Comparison of ENCODE assay signal across 17 cellular contexts in the genomic region with DNA sequence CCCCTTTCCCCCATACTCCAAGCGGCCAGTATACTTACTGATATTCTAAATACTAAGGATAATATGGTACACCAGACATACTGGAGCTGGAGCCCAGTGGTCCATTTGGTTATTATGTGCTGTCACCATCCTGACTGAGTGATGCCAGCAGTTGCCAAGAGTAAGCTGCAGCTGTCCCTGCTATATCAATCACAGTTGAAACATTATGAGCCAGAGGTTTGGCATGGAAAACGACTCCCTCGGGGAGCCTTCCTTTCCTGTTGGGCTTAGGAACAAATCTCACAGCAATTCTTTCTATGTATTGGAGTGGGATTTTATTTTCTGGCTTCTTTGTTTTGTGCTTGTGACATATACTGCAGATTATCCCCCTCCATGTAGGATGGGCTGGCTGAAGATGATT. TPM values are rescaled to one million over a fixed set of nuclear protein-coding genes. Genes with fewer than 3 reads are reported as not detected.
DNase-seq lines count a peak whose midpoint lies in the region; ATAC-seq and TF ChIP-seq lines count a peak whose summit lies in the region.
"Had no signal": no experiment of that assay in that cellular context is flagged by ENCODE, and none has a peak within 500 bp of the region (broad histone marks: within the 10 kb centered on the region; RNA-seq: fewer than 3 reads in every experiment).

No MANE protein-coding gene starts in this region.

- no peak overlapping the region for H3K4me2 ChIP-seq in GM23248 (ENCODE audit: unreplicated experiment)

- H3K9ac ChIP-seq in GM23248: no peak overlapping the region

- H3K36me3 ChIP-seq in SJCRH30 (peaks cover 35% of the 10 kb centered on the region), psoas muscle (ENCODE audit: insufficient read depth in 1 of 2, low read depth in 1 of 2) (peaks cover 13 to 90% of the 10 kb centered on the region in 2 donors), GM23248 (ENCODE audit: low read depth) (no peaks in the 10 kb centered on the region)

- no peaks in the 10 kb centered on the region for H3K9me2 ChIP-seq in GM23248 (ENCODE audit: insufficient read depth)

- no peak for TF ChIP-seq CTCF in psoas muscle (IDR thresholded peaks at IDR 0.05)

- no peaks in the 10 kb centered on the region for H3K79me2 ChIP-seq in GM23248 (ENCODE audit: insufficient read depth)

- ATAC-seq in Right ventricle myocardium superior (ENCODE audit: poor library complexity) (peak; percentile 33), Right ventricle myocardium inferior (no peak), psoas muscle (peak; percentile 91 to 95 (median 94)), HG02642 (IDR thresholded peaks at IDR 0.05; ENCODE audit: poor library complexity, unreplicated experiment) (no peak)
- ATAC-seq: Panc1 had no signal

- peaks cover 18% of the 10 kb centered on the region for H3F3A ChIP-seq in GM23248 (ENCODE audit: insufficient read depth)

- H3K4me3 ChIP-seq in SJCRH30 (no peak overlapping the region), psoas muscle (no peak overlapping the region), GM23248 (no peak overlapping the region)
- H3K4me3 ChIP-seq: SJSA1 had no signal

- DNase-seq in Right ventricle myocardium superior (no peak), Right ventricle myocardium inferior (ENCODE audit: missing footprints) (no peak), SJCRH30 (peak; percentile 87 to 94), psoas muscle (peak; percentile 33 to 72), GM23248 (no peak), HEK293T (ENCODE audit: extremely low spot score) (no peak)
- DNase-seq: DMS79; KBM-7; NCI-H1092 treated with DMSO at 0.1 percent for 48 hours; NCI-H1436 treated with DMSO at 0.1 percent for 48 hours; NCI-H1930; NCI-H69; NK-92 treated with Interleukin-12 subunit alpha and Interleukin-12 subunit beta, amount 100 ng/mL, for 24 hours; T-helper 1 cell had no signal

- H3K27ac ChIP-seq in SJCRH30: peak overlapping the region; percentile 65
- peak overlapping the region; percentile 76 for H3K27ac ChIP-seq in psoas muscle
- no peak overlapping the region for H3K27ac ChIP-seq in GM23248
- H3K27ac ChIP-seq: SJSA1 had no signal

- POLR2A ChIA-PET in HEK293T (lab: Yijun Ruan, JAX): no interaction called here

- 24 to 38% (median 36%) methylated on average over 3 of the region's 3 CpGs for WGBS in psoas muscle, 3 donors
- WGBS in GM23248 (ENCODE audit: low coverage in 1 of 2, low lambda C conversion rate in 2 of 2, missing lambda C conversion rate in 2 of 2), 2 experiments: 56 to 67% methylated on average over 3 of the region's 3 CpGs

- 0 out of 2 replicates have a peak, but pooled peaks cover 3% of the 10 kb centered on the region for H3K9me3 ChIP-seq in SJCRH30 (replicated peaks)
- H3K9me3 ChIP-seq in psoas muscle: no peaks in the 10 kb centered on the region
- H3K9me3 ChIP-seq in GM23248 (ENCODE audit: low read depth): no peaks in the 10 kb centered on the region
- H3K9me3 ChIP-seq: SJSA1 had no signal

- H2AFZ ChIP-seq in GM23248: no peak overlapping the region

- peaks cover 16% of the 10 kb centered on the region for H3K4me1 ChIP-seq in SJCRH30
- peaks cover 23% of the 10 kb centered on the region for H3K4me1 ChIP-seq in psoas muscle
- peaks cover 35% of the 10 kb centered on the region for H3K4me1 ChIP-seq in GM23248 (ENCODE audit: insufficient read depth)
- H3K4me1 ChIP-seq: SJSA1 had no signal

- CTCF ChIA-PET in HEK293T (lab: Yijun Ruan, JAX): no interaction called here

- no peaks in the 10 kb centered on the region for H3K27me3 ChIP-seq in SJCRH30
- H3K27me3 ChIP-seq in psoas muscle (ENCODE audit: insufficient read depth in 3 of 3, low read length in 2 of 3): no peaks in the 10 kb centered on the region
- H3K27me3 ChIP-seq in GM23248 (replicated peaks; ENCODE audit: insufficient read depth): no peaks in the 10 kb centered on the region
- H3K27me3 ChIP-seq: SJSA1 had no signal

- intact Hi-C loops in Right ventricle myocardium superior (cut with DNase I) (no loop called here), Right ventricle myocardium inferior (cut with DNase I) (no loop called here), psoas muscle (cut with DNase I) (loop anchor here in 1 of 2 donors (10.0 kb wide), 1 partner anchor 252 kb away; no protein-coding TSS in a partner anchor)

- no peaks in the 10 kb centered on the region for H4K20me1 ChIP-seq in GM23248 (ENCODE audit: insufficient read depth)

- in situ Hi-C loops in GM23248 (cut with MboI): loop anchor here (10.0 kb wide), 1 partner anchor 102 kb away; no protein-coding TSS in a partner anchor

TF ChIP-seq in HEK293T, 16 proteins besides CTCF, POLR2A, EP300 and RAD21:
- TF ChIP-seq L3MBTL2 (conservative IDR thresholded peaks at IDR 0.05) (no peak), CTBP1 (IDR thresholded peaks at IDR 0.05; ENCODE audit: borderline replicate concordance) (no peak), TARDBP (IDR thresholded peaks at IDR 0.05) (no peak), LEF1 (IDR thresholded peaks at IDR 0.05; ENCODE audit: borderline replicate concordance) (no peak), ZNF384 (IDR thresholded peaks at IDR 0.05) (no peak), SUZ12 (IDR thresholded peaks at IDR 0.05) (no peak), NFRKB (IDR thresholded peaks at IDR 0.05) (no peak), HDGF (IDR thresholded peaks at IDR 0.05; ENCODE audit: borderline replicate concordance) (no peak), FOXK2 (IDR thresholded peaks at IDR 0.05) (no peak), SP1 (IDR thresholded peaks at IDR 0.05) (no peak), ELF4 (IDR thresholded peaks at IDR 0.05) (no peak), FOXM1 (IDR thresholded peaks at IDR 0.05; ENCODE audit: borderline replicate concordance) (no peak), FOXA1 (IDR thresholded peaks at IDR 0.05) (no peak)
- TF ChIP-seq, protein P1, sequence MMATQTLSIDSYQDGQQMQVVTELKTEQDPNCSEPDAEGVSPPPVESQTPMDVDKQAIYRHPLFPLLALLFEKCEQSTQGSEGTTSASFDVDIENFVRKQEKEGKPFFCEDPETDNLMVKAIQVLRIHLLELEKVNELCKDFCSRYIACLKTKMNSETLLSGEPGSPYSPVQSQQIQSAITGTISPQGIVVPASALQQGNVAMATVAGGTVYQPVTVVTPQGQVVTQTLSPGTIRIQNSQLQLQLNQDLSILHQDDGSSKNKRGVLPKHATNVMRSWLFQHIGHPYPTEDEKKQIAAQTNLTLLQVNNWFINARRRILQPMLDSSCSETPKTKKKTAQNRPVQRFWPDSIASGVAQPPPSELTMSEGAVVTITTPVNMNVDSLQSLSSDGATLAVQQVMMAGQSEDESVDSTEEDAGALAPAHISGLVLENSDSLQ (IDR thresholded peaks at IDR 0.05): no peak

RNA-seq across cellular contexts. Expression of a gene that starts 32.6 kb away (rescaled TPM):
- total RNA-seq in Right ventricle myocardium superior (16.2 TPM), Right ventricle myocardium inferior (22.0 TPM), psoas muscle (10 to 100 TPM; 46.6 to 94.4 (median 58.4) TPM)
- total RNA-seq in SJCRH30 (2014; rRNA removed; shearing (Covaris generic)): 11.4 and 16.7 TPM in 2 replicates
- polyA plus RNA-seq in psoas muscle (10 to 100 TPM; 14.5 to 42.6 (median 21.1) TPM), GM23248 (2016; fragmentation: Nextera tagmentation; extraction: Ambion mirVana) (1.5 and 1.9 TPM in 2 replicates)
- 2.2 and 2.5 TPM in 2 replicates for total RNA-seq in GM23248 (2014; rRNA removed; shearing (Covaris generic))

RNA-seq across cellular contexts. Expression of a gene that starts 35.5 kb away (rescaled TPM):
- total RNA-seq in Right ventricle myocardium superior (not detected), Right ventricle myocardium inferior (not detected), psoas muscle (under 1 TPM in 2 of 4 donors, not detected in 2; 0.22 to 0.74 TPM)
- not detected in 2 replicates for total RNA-seq in SJCRH30 (2014; rRNA removed; shearing (Covaris generic))
- polyA plus RNA-seq in psoas muscle (under 1 TPM in 1 of 3 donors, not detected in 2; 0.25 TPM), GM23248 (2016; fragmentation: Nextera tagmentation; extraction: Ambion mirVana) (0.18 and 0.70 TPM in 2 replicates)
- total RNA-seq in GM23248 (2014; rRNA removed; shearing (Covaris generic)): not detected in 2 replicates

Comparison
In these comparisons a context has a peak if more than half of its experiments do, and no peak if none do; other contexts are left out.
1. ATAC-seq: peak in Right ventricle myocardium superior (single experiment) and psoas muscle (4 of 4); none in Right ventricle myocardium inferior (single experiment) and HG02642 (single experiment).
2. DNase-seq: peak in SJCRH30 (2 of 2) and psoas muscle (2 of 2); none in Right ventricle myocardium superior (single experiment), Right ventricle myocardium inferior (single experiment), GM23248 (single experiment) and HEK293T (single experiment).